9 cellular contexts compared by ENCODE assay signal in the genomic region with DNA sequence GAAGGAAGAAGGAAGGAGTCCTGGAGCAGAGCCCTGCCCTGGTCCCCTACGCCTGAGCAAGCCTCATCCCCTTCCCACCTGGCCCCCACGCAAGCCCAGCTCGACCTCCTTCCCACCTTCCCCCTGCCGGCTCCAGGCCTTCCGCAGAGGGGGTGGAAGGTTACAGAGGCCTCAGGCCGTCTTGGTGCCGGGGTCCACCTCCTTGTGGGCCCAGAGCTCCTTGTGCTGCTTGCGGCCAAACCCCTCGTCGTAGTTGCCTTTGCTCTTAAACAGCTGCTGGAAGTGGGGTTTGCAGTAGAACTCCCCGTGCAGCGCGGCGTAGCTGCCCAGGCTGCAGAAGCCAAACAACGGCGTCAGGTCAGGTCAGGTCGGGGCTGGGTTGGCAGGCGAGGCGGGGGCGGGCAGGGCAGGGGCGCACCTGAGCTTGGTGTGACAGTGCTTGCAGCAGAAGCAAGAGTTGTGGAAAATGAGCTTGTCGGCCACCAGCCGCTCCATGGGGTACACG. TPM values are rescaled to one million over a fixed set of nuclear protein-coding genes. Genes with fewer than 3 reads are reported as not detected.
DNase-seq lines count a peak whose midpoint lies in the region; ATAC-seq lines count a peak whose summit lies in the region.
"Had no signal": no experiment of that assay in that cellular context is flagged by ENCODE, and none has a peak within 500 bp of the region (broad histone marks: within the 10 kb centered on the region; RNA-seq: fewer than 3 reads in every experiment).

No MANE protein-coding gene starts in this region.

- peak; percentile 78 for DNase-seq in activated effector memory CD4-positive, alpha-beta T cell treated with anti-CD3 and anti-CD28 coated beads, Interleukin-2, amount 50 U/mL, for 16 hours
- DNase-seq in activated effector memory CD4-positive, alpha-beta T cell treated with Interleukin-2 at 50 U/mL for 16 hours = no peak
- peak; percentile 32 for DNase-seq in activated gamma-delta T cell treated with Interleukin-2 at 50 U/mL for 16 hours
- DNase-seq in left lobe of liver (ENCODE audit: low spot score) = no peak
- DNase-seq in C1 segment of cervical spinal cord (lab: John Stamatoyannopoulos, UW) = no peak
- DNase-seq in A172 (ENCODE audit: low spot score) = no peak
- DNase-seq: MG63 had no signal

- H3K9me3 ChIP-seq in thymus (ENCODE audit: control insufficient read depth) = no peaks in the 10 kb centered on the region
- H3K9me3 ChIP-seq: MG63 had no signal

- 8% methylated on average over 24 of the region's 24 CpGs for WGBS in thymus

- H3K27me3 ChIP-seq in thymus (ENCODE audit: control insufficient read depth, insufficient read depth) = no peaks in the 10 kb centered on the region
- H3K27me3 ChIP-seq: MG63 had no signal

- peaks cover 42% of the 10 kb centered on the region for H3K36me3 ChIP-seq in thymus (ENCODE audit: control insufficient read depth, insufficient read depth)

- ATAC-seq in left lobe of liver = peak; percentile 60
- ATAC-seq in HG02885 (IDR thresholded peaks at IDR 0.05; ENCODE audit: poor library complexity, unreplicated experiment) = no peak

- H3K4me3 ChIP-seq in thymus (ENCODE audit: low read length) = peak overlapping the region; percentile 97

- peaks cover 30% of the 10 kb centered on the region for H3K4me1 ChIP-seq in thymus (ENCODE audit: control insufficient read depth, insufficient read depth, low read length)

- peak overlapping the region; percentile 96 for H3K27ac ChIP-seq in thymus (ENCODE audit: low read depth)

RNA-seq across cellular contexts. Expression of gene LIMD2, which starts 1.5 kb away (rescaled TPM):
- 5.8 TPM for total RNA-seq in left lobe of liver
- 309 TPM for polyA plus RNA-seq in thymus
- 43.2 and 75.7 TPM in 2 replicates for total RNA-seq in A172 (2014; rRNA removed; shearing (Covaris generic))

RNA-seq across cellular contexts. Expression of gene STRADA, which starts 43.2 kb away (rescaled TPM):
- total RNA-seq in left lobe of liver = 13.4 TPM
- 32.2 TPM for polyA plus RNA-seq in thymus
- total RNA-seq in A172 (2014; rRNA removed; shearing (Covaris generic)) = 25.2 and 28.8 TPM in 2 replicates

Comparison
In these comparisons a context has a peak if more than half of its experiments do, and no peak if none do; other contexts are left out.
1. DNase-seq: peak in activated effector memory CD4-positive, alpha-beta T cell treated with anti-CD3 and anti-CD28 coated beads, Interleukin-2, amount 50 U/mL, for 16 hours (single experiment) and activated gamma-delta T cell treated with Interleukin-2 at 50 U/mL for 16 hours (single experiment); none in activated effector memory CD4-positive, alpha-beta T cell treated with Interleukin-2 at 50 U/mL for 16 hours (single experiment), left lobe of liver (single experiment), C1 segment of cervical spinal cord (0 of 14) and A172 (single experiment).